8 cellular contexts compared by ENCODE assay signal in genomic region chr14:34874386-34875030, GRCh38. TPM values are rescaled to one million over a fixed set of nuclear protein-coding genes. Genes with fewer than 3 reads are reported as not detected.
DNase-seq lines count a peak whose midpoint lies in the region; ATAC-seq lines count a peak whose summit lies in the region.

No MANE protein-coding gene starts in this region.

- peaks cover 28% of the 10 kb centered on the region for H3K36me3 ChIP-seq in BLaER1

- H3K27me3 ChIP-seq in BLaER1: no peaks in the 10 kb centered on the region

- H3K4me2 ChIP-seq in BLaER1: peak overlapping the region; percentile 90

- peaks cover 45% of the 10 kb centered on the region for H3K4me1 ChIP-seq in BLaER1

- H3K9me3 ChIP-seq in BLaER1: no peaks in the 10 kb centered on the region

- peak overlapping the region; percentile 88 for H3K4me3 ChIP-seq in BLaER1

- peaks cover 37% of the 10 kb centered on the region for H4K20me1 ChIP-seq in BLaER1

- H3K27ac ChIP-seq in BLaER1: peak overlapping the region; percentile 99

- ATAC-seq in GM19025 (IDR thresholded peaks at IDR 0.05; ENCODE audit: low read depth, unreplicated experiment) (peak; percentile 24), HG03175 (IDR thresholded peaks at IDR 0.05; ENCODE audit: unreplicated experiment) (peak; percentile 32), esophagus mucosa (peak; percentile 39)

- DNase-seq in NCI-H510A treated with DMSO at 0.1 percent for 48 hours (lab: John Stamatoyannopoulos, UW) (peak; percentile 78), activated T-cell treated with anti-CD3 and anti-CD28 coated beads for 48 hours (ENCODE audit: low read depth) (peak; percentile 49), myocyte (ENCODE audit: low read depth) (peak; percentile 49)
- DNase-seq in stimulated activated naive CD4-positive, alpha-beta T cell (lab: John Stamatoyannopoulos, UW): peak; percentile 42 to 77 (median 64)

- H3K9ac ChIP-seq in BLaER1: peak overlapping the region; percentile 98

RNA-seq across cellular contexts. Expression of gene BAZ1A, which starts 0.7 kb away (rescaled TPM):
- 34.6 TPM for total RNA-seq in esophagus mucosa
- total RNA-seq in myocyte: 34.8 and 35.9 TPM in 2 replicates
- 6.1 TPM for polyA plus RNA-seq in myocyte (2012)

Comparison
In these comparisons a context has a peak if more than half of its experiments do, and no peak if none do; other contexts are left out.
1. Peak in every context shown above with its lines: DNase-seq, ATAC-seq, H3K4me3 ChIP-seq and H3K27ac ChIP-seq.